ENCODE assay signal across 8 cellular contexts in genomic region chr12:56448860-56449621, GRCh38. TPM values are rescaled to one million over a fixed set of nuclear protein-coding genes. Genes with fewer than 3 reads are reported as not detected.
DNase-seq lines count a peak whose midpoint lies in the region; ATAC-seq and TF ChIP-seq lines count a peak whose summit lies in the region.

Gene TIMELESS, minus strand, starts transcription at chr12:56449426. Its CDS starts 15,256 bp downstream, at chr12:56434170.

- peaks cover 16% of the 10 kb centered on the region for H3K79me2 ChIP-seq in PC-9 (ENCODE audit: low read depth)

- CTCF ChIA-PET in PC-9 (lab: Charles Lee) = interaction anchor here (0.6 to 1.7 kb wide), 5 partner anchors 10 to 259 kb away, joined by 3 to 11 read pairs (median 6); partner anchors contain the start of genes RBMS2 and SPRYD4

- no peaks in the 10 kb centered on the region for H3K27me3 Mint-ChIP-seq in IgD-negative memory B cell

- ATAC-seq in GM21528 (IDR thresholded peaks at IDR 0.05; ENCODE audit: low FRiP score, unreplicated experiment) = peak; percentile 88

- TF ChIP-seq POLR2A in erythroblast (IDR thresholded peaks at IDR 0.05; ENCODE audit: low read length) = peak; percentile 95

- H3K9me2 ChIP-seq in PC-9 (ENCODE audit: insufficient read depth) = no peaks in the 10 kb centered on the region

- H3K9me3 ChIP-seq in PC-9 (ENCODE audit: insufficient read depth, low read depth) (0 out of 2 replicates have a peak, but pooled peaks cover 5% of the 10 kb centered on the region), mucosa of rectum (ENCODE audit: control insufficient read depth in 2 of 2, low read length in 2 of 2) (no peaks in the 10 kb centered on the region)

- peak within 1 kb of the TSS; percentile 90 to 99 (median 94) for H3K4me3 Mint-ChIP-seq in IgD-negative memory B cell

- POLR2A ChIA-PET in PC-9 (lab: Charles Lee; ENCODE audit: unreplicated experiment) = interaction anchor here (0.6 to 1.0 kb wide), 3 partner anchors 89 to 489 kb away, joined by 4 to 15 read pairs (median 5); partner anchors contain the start of gene STAT2

- H3K36me3 ChIP-seq in PC-9 (ENCODE audit: low read depth) (no peaks in the 10 kb centered on the region), mucosa of rectum (ENCODE audit: control insufficient read depth in 2 of 2, insufficient read depth in 2 of 2, low read length in 2 of 2) (no peaks in the 10 kb centered on the region)

- H3K4me1 ChIP-seq in PC-9 (replicated peaks; ENCODE audit: insufficient read depth) (no peaks in the 10 kb centered on the region; the same call in 1 of the 2 replicates), mucosa of rectum (ENCODE audit: control insufficient read depth in 2 of 2, insufficient read depth in 2 of 2, low read length in 2 of 2) (peaks cover 5 to 8% of the 10 kb centered on the region in 2 donors)

- peak within 1 kb of the TSS; percentile 91 for H2AFZ ChIP-seq in PC-9

- H3K27me3 ChIP-seq in PC-9 (ENCODE audit: insufficient read depth, low read depth) = no peaks in the 10 kb centered on the region
- H3K27me3 ChIP-seq in mucosa of rectum (ENCODE audit: control insufficient read depth in 2 of 2, insufficient read depth in 2 of 2, low read length in 2 of 2) = no peaks in the 10 kb centered on the region

- H3K9ac ChIP-seq in mucosa of rectum (ENCODE audit: low read depth in 1 of 2, low read length in 2 of 2) = peak within 1 kb of the TSS; percentile 76 to 85

- intact Hi-C loops in PC-9 (cut with micrococcal nuclease; ENCODE audit: unreplicated experiment) = loop anchor here (1.0 kb wide), 1 partner anchor 345 kb away; the partner anchor contains the start of gene PA2G4

- H3K9me3 Mint-ChIP-seq in IgD-negative memory B cell = no peaks in the 10 kb centered on the region

- H3K4me1 Mint-ChIP-seq in IgD-negative memory B cell = peaks cover 21 to 26% (median 22%) of the 10 kb centered on the region in 3 donors

- H4K20me1 ChIP-seq in PC-9 (ENCODE audit: insufficient read depth) = no peaks in the 10 kb centered on the region

- H3K27ac ChIP-seq in PC-9 (peak within 1 kb of the TSS; percentile 57), mucosa of rectum (ENCODE audit: low read depth in 2 of 2, low read length in 2 of 2) (peak within 1 kb of the TSS; percentile 84 to 85)

- H3K4me3 ChIP-seq in PC-9 (peak within 1 kb of the TSS; percentile 89), mucosa of rectum (ENCODE audit: low read length in 2 of 2) (peak within 1 kb of the TSS; percentile 82 to 92)

- H3K4me2 ChIP-seq in PC-9 = peak within 1 kb of the TSS; percentile 82

- peak within 1 kb of the TSS; percentile 69 to 94 (median 94) for H3K27ac Mint-ChIP-seq in IgD-negative memory B cell

- no peak for TF ChIP-seq CTCF in PC-9 (conservative IDR thresholded peaks at IDR 0.05)

- TSS peak; percentile 42 for BruUV-seq in PC-9 (replicated peaks; lab: Mats Ljungman, UMichigan)

- DNase-seq in DMS 273 treated with DMSO at 0.1 percent for 48 hours (lab: John Stamatoyannopoulos, UW) = peak; percentile 79
- DNase-seq in PC-9 = peak; percentile 72 to 85
- DNase-seq in activated T-cell treated with anti-CD3 and anti-CD28 coated beads, Interleukin-2, amount 50 U/mL, for 1 hour = peak; percentile 89
- DNase-seq in erythroblast (lab: John Stamatoyannopoulos, UW) = peak; percentile 91 to 94
- peak; percentile 91 for DNase-seq in stimulated activated CD8-positive, alpha-beta memory T cell treated with anti-CD3 and anti-CD28 coated beads, Interleukin-4, amount 100 ng/mL, for 48 hours

- H3K36me3 Mint-ChIP-seq in IgD-negative memory B cell = peaks cover 2% of the 10 kb centered on the region

- H3F3A ChIP-seq in PC-9 (ENCODE audit: insufficient read depth, low read depth) = peaks cover 9% of the 10 kb centered on the region

RNA-seq across cellular contexts. Expression of gene TIMELESS, which starts in this region (rescaled TPM):
- 14.3 TPM for polyA plus RNA-seq in IgD-negative memory B cell
- total RNA-seq in PC-9 (2021) = 27.1 and 30.9 TPM in 2 replicates

Comparison
In these comparisons a context has a peak if more than half of its experiments do, and no peak if none do; other contexts are left out.
1. Peak in every context shown above with its lines: DNase-seq, ATAC-seq, H3K4me3 ChIP-seq and H3K27ac ChIP-seq.